ENCODE assay signal across 8 cellular contexts in the genomic region with DNA sequence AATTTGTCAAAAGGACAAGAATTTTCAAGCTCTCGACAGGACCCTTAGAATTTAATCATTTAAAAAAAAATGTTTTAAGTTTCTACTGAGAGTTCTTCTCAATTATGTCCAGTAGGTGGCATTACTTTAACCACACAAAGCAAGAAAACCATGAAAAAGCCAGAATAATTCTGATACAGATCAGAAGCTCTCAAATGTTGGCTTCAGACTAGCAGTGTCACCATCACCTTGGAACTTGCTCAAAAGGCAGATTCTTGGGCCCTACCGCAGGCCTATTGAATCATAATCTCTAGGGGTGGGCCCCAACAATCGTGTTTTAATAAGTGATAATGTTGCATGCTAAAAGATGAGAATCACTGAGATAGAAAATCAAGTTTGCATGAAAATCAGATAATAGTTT.
DNase-seq lines count a peak whose midpoint lies in the region; ATAC-seq and TF ChIP-seq lines count a peak whose summit lies in the region.

No MANE protein-coding gene starts in this region.

- POLR2A ChIA-PET in activated CD4-positive, alpha-beta T cell treated with anti-CD3 and anti-CD28 coated beads, Interleukin-2, amount 10 ng/mL, durations not matched to agents 7 days and 5 days (lab: Charles Lee), result no interaction called here

- no peaks in the 10 kb centered on the region for H3K36me3 ChIP-seq in CD4-positive, CD25-positive, alpha-beta regulatory T cell (ENCODE audit: control insufficient read depth, insufficient read depth, low read length)
- no peaks in the 10 kb centered on the region for H3K36me3 ChIP-seq in SK-N-MC (ENCODE audit: insufficient read depth, low read length)
- H3K36me3 ChIP-seq in sigmoid colon, result no peaks in the 10 kb centered on the region

- 44 to 46% methylated on average over 3 of the region's 3 CpGs for WGBS in sigmoid colon, 2 donors

- TF ChIP-seq CTCF in foreskin keratinocyte (conservative IDR thresholded peaks at IDR 0.05), result peak; percentile 70
- TF ChIP-seq CTCF in sigmoid colon (IDR thresholded peaks at IDR 0.05), result peak in 3 of 4 experiments; percentile 14 to 55 (median 41)

- TF ChIP-seq POLR2A in sigmoid colon (IDR thresholded peaks at IDR 0.05), result no peak

- H3K4me3 ChIP-seq in CD4-positive, CD25-positive, alpha-beta regulatory T cell (ENCODE audit: low read depth, low read length), result no peak overlapping the region
- H3K4me3 ChIP-seq in SK-N-MC (no peak overlapping the region), sigmoid colon (no peak overlapping the region)

- no peak for TF ChIP-seq EP300 in sigmoid colon (IDR thresholded peaks at IDR 0.05)

- ATAC-seq in CD4-positive, CD25-positive, alpha-beta regulatory T cell (ENCODE audit: low read depth in 2 of 2), result no peak
- ATAC-seq in GM19395 (IDR thresholded peaks at IDR 0.05; ENCODE audit: unreplicated experiment), result peak; percentile 70
- ATAC-seq in foreskin keratinocyte, result peak; percentile 47

- intact Hi-C loops in sigmoid colon (cut with DNase I), result loop anchor here (2.0 kb wide), 1 partner anchor 530 kb away; no protein-coding TSS in a partner anchor

- no peaks in the 10 kb centered on the region for H3K9me3 Mint-ChIP-seq in CD4-positive, CD25-positive, alpha-beta regulatory T cell
- no peaks in the 10 kb centered on the region for H3K9me3 Mint-ChIP-seq in activated CD4-positive, alpha-beta T cell treated with anti-CD3 and anti-CD28 coated beads, Interleukin-2, amount 10 ng/mL, durations not matched to agents 7 days and 5 days

- H3K4me1 Mint-ChIP-seq in CD4-positive, CD25-positive, alpha-beta regulatory T cell, result no peaks in the 10 kb centered on the region
- H3K4me1 Mint-ChIP-seq in activated CD4-positive, alpha-beta T cell treated with anti-CD3 and anti-CD28 coated beads, Interleukin-2, amount 10 ng/mL, durations not matched to agents 7 days and 5 days, result no peaks in the 10 kb centered on the region

- no peaks in the 10 kb centered on the region for H3K36me3 Mint-ChIP-seq in CD4-positive, CD25-positive, alpha-beta regulatory T cell
- H3K36me3 Mint-ChIP-seq in activated CD4-positive, alpha-beta T cell treated with anti-CD3 and anti-CD28 coated beads, Interleukin-2, amount 10 ng/mL, durations not matched to agents 7 days and 5 days (ENCODE audit: low read depth), result no peaks in the 10 kb centered on the region

- H3K27ac Mint-ChIP-seq in CD4-positive, CD25-positive, alpha-beta regulatory T cell, result no peak overlapping the region
- H3K27ac Mint-ChIP-seq in activated CD4-positive, alpha-beta T cell treated with anti-CD3 and anti-CD28 coated beads, Interleukin-2, amount 10 ng/mL, durations not matched to agents 7 days and 5 days, result no peak overlapping the region

- H3K9ac ChIP-seq in SK-N-MC (ENCODE audit: insufficient read length), result no peak overlapping the region

- H3K4me3 Mint-ChIP-seq in CD4-positive, CD25-positive, alpha-beta regulatory T cell, result no peak overlapping the region
- H3K4me3 Mint-ChIP-seq in activated CD4-positive, alpha-beta T cell treated with anti-CD3 and anti-CD28 coated beads, Interleukin-2, amount 10 ng/mL, durations not matched to agents 7 days and 5 days, result no peak overlapping the region

- H3K4me1 ChIP-seq in CD4-positive, CD25-positive, alpha-beta regulatory T cell (ENCODE audit: control insufficient read depth, insufficient read depth, low read length, poor library complexity, severe bottlenecking), result no peaks in the 10 kb centered on the region
- H3K4me1 ChIP-seq in foreskin keratinocyte (no peaks in the 10 kb centered on the region), sigmoid colon (peaks cover 0 to 17% (median 4%) of the 10 kb centered on the region in 4 donors)

- H3K27ac ChIP-seq in CD4-positive, CD25-positive, alpha-beta regulatory T cell (ENCODE audit: insufficient read depth, low read length, poor library complexity, severe bottlenecking), result no peak overlapping the region
- H3K27ac ChIP-seq in SK-N-MC (no peak overlapping the region), foreskin keratinocyte (no peak overlapping the region), sigmoid colon (no peak overlapping the region)

- H3K9me3 ChIP-seq in CD4-positive, CD25-positive, alpha-beta regulatory T cell (ENCODE audit: control insufficient read depth in 2 of 2, low read length in 2 of 2), result no peaks in the 10 kb centered on the region
- H3K9me3 ChIP-seq in SK-N-MC (ENCODE audit: low read depth, low read length), result no peaks in the 10 kb centered on the region
- no peaks in the 10 kb centered on the region for H3K9me3 ChIP-seq in sigmoid colon

- DNase-seq in CD4-positive, CD25-positive, alpha-beta regulatory T cell, result peak in 2 of 3 donors; percentile 2 to 28
- peak; percentile 61 for DNase-seq in M059J (ENCODE audit: low read depth)
- DNase-seq in SK-N-MC (ENCODE audit: low read depth, low spot score), result peak; percentile 53
- no peak for DNase-seq in foreskin keratinocyte
- DNase-seq in sigmoid colon, result no peak
- no peak for DNase-seq in activated CD4-positive, alpha-beta T cell treated with anti-CD3 and anti-CD28 coated beads, Interleukin-2, amount 10 ng/mL, durations not matched to agents 7 days and 5 days
- DNase-seq in occipital lobe (lab: John Stamatoyannopoulos, UW), result no peak

- H3K27me3 Mint-ChIP-seq in CD4-positive, CD25-positive, alpha-beta regulatory T cell, result peaks cover 12% of the 10 kb centered on the region
- no peaks in the 10 kb centered on the region for H3K27me3 Mint-ChIP-seq in activated CD4-positive, alpha-beta T cell treated with anti-CD3 and anti-CD28 coated beads, Interleukin-2, amount 10 ng/mL, durations not matched to agents 7 days and 5 days

- CTCF ChIA-PET in activated CD4-positive, alpha-beta T cell treated with anti-CD3 and anti-CD28 coated beads, Interleukin-2, amount 10 ng/mL, durations not matched to agents 7 days and 5 days (lab: Charles Lee), result no interaction called here

- H3K27me3 ChIP-seq in CD4-positive, CD25-positive, alpha-beta regulatory T cell (ENCODE audit: control insufficient read depth, insufficient read depth, low read length), result no peaks in the 10 kb centered on the region
- H3K27me3 ChIP-seq in foreskin keratinocyte, result no peaks in the 10 kb centered on the region
- H3K27me3 ChIP-seq in sigmoid colon, result no peaks in the 10 kb centered on the region

Comparison
In these comparisons a context has a peak if more than half of its experiments do, and no peak if none do; other contexts are left out.
1. ATAC-seq: peak in GM19395 (single experiment) and foreskin keratinocyte (single experiment); none in CD4-positive, CD25-positive, alpha-beta regulatory T cell (0 of 2).
2. DNase-seq: peak in CD4-positive, CD25-positive, alpha-beta regulatory T cell (2 of 3), M059J (single experiment) and SK-N-MC (single experiment); none in foreskin keratinocyte (0 of 2), sigmoid colon (single experiment), activated CD4-positive, alpha-beta T cell treated with anti-CD3 and anti-CD28 coated beads, Interleukin-2, amount 10 ng/mL, durations not matched to agents 7 days and 5 days (single experiment) and occipital lobe (single experiment).